5 cellular contexts compared by ENCODE assay signal in genomic region chr11:68698993-68699392, GRCh38.
TF ChIP-seq lines count a peak whose summit lies in the region.

No MANE protein-coding gene starts in this region.

TF ChIP-seq in SK-N-SH treated with all-trans-retinoic acid at 6 μM for 48 hours, 23 proteins besides CTCF, POLR2A, EP300 and RAD21:
- peak; percentile 98 for TF ChIP-seq ZNF8 (CRISPR knock-in tag; IDR thresholded peaks at IDR 0.05)
- no peak for TF ChIP-seq CSDC2 (CRISPR knock-in tag; IDR thresholded peaks at IDR 0.05)
- no peak for TF ChIP-seq ZNF565 (CRISPR knock-in tag; conservative IDR thresholded peaks at IDR 0.05; ENCODE audit: low read depth)

TF ChIP-seq in SK-N-SH, 30 proteins besides CTCF, POLR2A, EP300 and RAD21 (continues in another document):
- TF ChIP-seq RFX5 (IDR thresholded peaks at IDR 0.05; ENCODE audit: low read length) (no peak), MAX (IDR thresholded peaks at IDR 0.05; ENCODE audit: low read depth) (no peak), REST (IDR thresholded peaks at IDR 0.05; ENCODE audit: low read depth, low read length) (no peak), MEF2A (IDR thresholded peaks at IDR 0.05; ENCODE audit: borderline replicate concordance, low read depth) (no peak), ELF1 (IDR thresholded peaks at IDR 0.05) (no peak), SIN3A (IDR thresholded peaks at IDR 0.05; ENCODE audit: borderline replicate concordance, low read depth, low read length) (no peak), POLR2AphosphoS5 (IDR thresholded peaks at IDR 0.05; ENCODE audit: low read depth, low read length) (no peak), RCOR1 (IDR thresholded peaks at IDR 0.05; ENCODE audit: low read length) (no peak), FOXM1 (IDR thresholded peaks at IDR 0.05; ENCODE audit: low read depth) (no peak), TEAD4 (IDR thresholded peaks at IDR 0.05; ENCODE audit: borderline replicate concordance, insufficient read depth) (no peak)
- TF ChIP-seq, protein P1, sequence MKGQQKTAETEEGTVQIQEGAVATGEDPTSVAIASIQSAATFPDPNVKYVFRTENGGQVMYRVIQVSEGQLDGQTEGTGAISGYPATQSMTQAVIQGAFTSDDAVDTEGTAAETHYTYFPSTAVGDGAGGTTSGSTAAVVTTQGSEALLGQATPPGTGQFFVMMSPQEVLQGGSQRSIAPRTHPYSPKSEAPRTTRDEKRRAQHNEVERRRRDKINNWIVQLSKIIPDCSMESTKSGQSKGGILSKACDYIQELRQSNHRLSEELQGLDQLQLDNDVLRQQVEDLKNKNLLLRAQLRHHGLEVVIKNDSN (IDR thresholded peaks at IDR 0.05; ENCODE audit: borderline replicate concordance, low read depth) = no peak

TF ChIP-seq in WTC11, 78 proteins besides CTCF, POLR2A, EP300 and RAD21:
- TF ChIP-seq HMGA2 (CRISPR knock-in tag; IDR thresholded peaks at IDR 0.05) (peak; percentile 31; the same call in 1 of the 2 replicates), TEAD4 (CRISPR knock-in tag; IDR thresholded peaks at IDR 0.05) (no peak), ZBTB21 (CRISPR knock-in tag; IDR thresholded peaks at IDR 0.05; ENCODE audit: borderline replicate concordance) (no peak), FOXJ3 (CRISPR knock-in tag; IDR thresholded peaks at IDR 0.05; ENCODE audit: borderline replicate concordance) (no peak)

TF ChIP-seq in K562, 482 proteins besides CTCF, POLR2A, EP300 and RAD21:
- TF ChIP-seq RBM25 (IDR thresholded peaks at IDR 0.05; ENCODE audit: low read depth, low read length, severe bottlenecking) (peak; percentile 71), ZNF146 (CRISPR knock-in tag; IDR thresholded peaks at IDR 0.05; ENCODE audit: unreplicated experiment) (peak; percentile 67), TRIM28 (IDR thresholded peaks at IDR 0.05) (no peak), SMARCC2 (IDR thresholded peaks at IDR 0.05; ENCODE audit: low read depth) (no peak), ZNF133 (CRISPR knock-in tag; IDR thresholded peaks at IDR 0.05) (no peak)

TF ChIP-seq in H1, 55 proteins besides CTCF, POLR2A, EP300 and RAD21:
- TF ChIP-seq HDAC2 (IDR thresholded peaks at IDR 0.05; ENCODE audit: borderline replicate concordance in 1 of 2, low read depth in 2 of 2, low read length in 2 of 2) (peak in 1 of 2 experiments; percentile 50; a peak in 1 of 4 replicates), POLR2AphosphoS5 (IDR thresholded peaks at IDR 0.05; ENCODE audit: low read depth, low read length) (no peak), KDM1A (IDR thresholded peaks at IDR 0.05; ENCODE audit: borderline replicate concordance, low read length) (peak; percentile 22; the same call in 1 of the 2 replicates), CBX8 (IDR thresholded peaks at IDR 0.05; ENCODE audit: borderline replicate concordance, low read depth, low read length) (no peak), SP2 (IDR thresholded peaks at IDR 0.05; ENCODE audit: low read length) (no peak)
